ENCODE assay signal across 13 cellular contexts in genomic region chr3:65030847-65031463, GRCh38.
DNase-seq lines count a peak whose midpoint lies in the region; ATAC-seq and TF ChIP-seq lines count a peak whose summit lies in the region.
"Had no signal": no experiment of that assay in that cellular context is flagged by ENCODE, and none has a peak within 500 bp of the region (broad histone marks: within the 10 kb centered on the region; RNA-seq: fewer than 3 reads in every experiment).

No MANE protein-coding gene starts in this region.

- intact Hi-C loops in activated CD4-positive, alpha-beta T cell treated with anti-CD3 and anti-CD28 coated beads, Interleukin-2, amount 10 ng/mL, durations not matched to agents 24 days and 14 days (cut with micrococcal nuclease) = no loop called here

- H3K36me3 Mint-ChIP-seq in activated CD4-positive, alpha-beta T cell treated with anti-CD3 and anti-CD28 coated beads, Interleukin-2, amount 10 ng/mL, durations not matched to agents 24 days and 14 days (ENCODE audit: low read depth) = no peaks in the 10 kb centered on the region

- no peaks in the 10 kb centered on the region for H3K36me3 ChIP-seq in HEK293 (ENCODE audit: control insufficient read depth in 2 of 2, insufficient read depth in 1 of 2, low read length in 2 of 2)

- peaks cover 2% of the 10 kb centered on the region; the same call in 1 of the 2 replicates for H3K4me1 ChIP-seq in HEK293 (ENCODE audit: control insufficient read depth, insufficient read depth, low read length)

- peak overlapping the region; percentile 34 for H3K27ac ChIP-seq in HEK293 (ENCODE audit: extremely low read depth, low read depth, low read length)
- H3K27ac ChIP-seq: dorsolateral prefrontal cortex had no signal

- CTCF ChIA-PET in HEK293 (lab: Yijun Ruan, JAX) = interaction anchor here (1.1 kb wide), 1 partner anchor 10 kb away, joined by 4 read pairs; no protein-coding TSS in a partner anchor

- DNase-seq in A172 (ENCODE audit: low spot score) (peak; percentile 92), T1000 (lab: John Stamatoyannopoulos, UW) (peak; percentile 10), glomerular visceral epithelial cell (ENCODE audit: extremely low spot score) (peak; percentile 76), SIG-M5 treated with dmso at 0.1 percent for 504 hours (lab: John Stamatoyannopoulos, UW; ENCODE audit: unreplicated experiment) (no peak)
- no peak for DNase-seq in activated CD4-positive, alpha-beta T cell treated with anti-CD3 and anti-CD28 coated beads, Interleukin-2, amount 10 ng/mL, durations not matched to agents 24 days and 14 days
- DNase-seq: activated naive CD4-positive, alpha-beta T cell; dorsolateral prefrontal cortex; NCI-H2081 treated with DMSO at 0.1 percent for 48 hours; stimulated activated CD4-positive, alpha-beta T cell treated with anti-CD3 and anti-CD28 coated beads, Interleukin-2, amount 100 ng/mL, for 48 hours had no signal

- H3K4me1 Mint-ChIP-seq in activated CD4-positive, alpha-beta T cell treated with anti-CD3 and anti-CD28 coated beads, Interleukin-2, amount 10 ng/mL, durations not matched to agents 24 days and 14 days = peaks cover 2% of the 10 kb centered on the region

- ATAC-seq in GM18861 (IDR thresholded peaks at IDR 0.05; ENCODE audit: unreplicated experiment) = no peak
- no peak for ATAC-seq in GM19023 (IDR thresholded peaks at IDR 0.05; ENCODE audit: unreplicated experiment)

- H3K4me3 ChIP-seq in HEK293 (ENCODE audit: low read depth, low read length) = no peak overlapping the region
- H3K4me3 ChIP-seq: dorsolateral prefrontal cortex had no signal

- H3K9me3 ChIP-seq in HEK293 (ENCODE audit: control insufficient read depth, insufficient read depth, low read depth, low read length) = no peaks in the 10 kb centered on the region

- POLR2A ChIA-PET in HEK293 (lab: Yijun Ruan, JAX) = interaction anchor here (1.3 kb wide), 1 partner anchor 10 kb away, joined by 5 read pairs; no protein-coding TSS in a partner anchor

- no peak overlapping the region for H3K4me3 Mint-ChIP-seq in activated CD4-positive, alpha-beta T cell treated with anti-CD3 and anti-CD28 coated beads, Interleukin-2, amount 10 ng/mL, durations not matched to agents 24 days and 14 days
- H3K4me3 Mint-ChIP-seq: nephron had no signal

- no peak for TF ChIP-seq CTCF in HEK293 (tag by site-specific recombination; IDR thresholded peaks at IDR 0.05)

- peaks cover 4% of the 10 kb centered on the region for H3K9me3 Mint-ChIP-seq in activated CD4-positive, alpha-beta T cell treated with anti-CD3 and anti-CD28 coated beads, Interleukin-2, amount 10 ng/mL, durations not matched to agents 24 days and 14 days
- H3K9me3 Mint-ChIP-seq: nephron had no signal

- no peak overlapping the region for H3K27ac Mint-ChIP-seq in activated CD4-positive, alpha-beta T cell treated with anti-CD3 and anti-CD28 coated beads, Interleukin-2, amount 10 ng/mL, durations not matched to agents 24 days and 14 days
- H3K27ac Mint-ChIP-seq: nephron had no signal

- no peaks in the 10 kb centered on the region for H3K27me3 Mint-ChIP-seq in activated CD4-positive, alpha-beta T cell treated with anti-CD3 and anti-CD28 coated beads, Interleukin-2, amount 10 ng/mL, durations not matched to agents 24 days and 14 days

TF ChIP-seq in HEK293, 187 proteins besides CTCF, POLR2A, EP300 and RAD21 (continues in another document):
- no peak for TF ChIP-seq ZNF133 (tag by site-specific recombination; IDR thresholded peaks at IDR 0.05)
- no peak for TF ChIP-seq ZNF155 (tag by site-specific recombination; IDR thresholded peaks at IDR 0.05)
- TF ChIP-seq ZNF221 (tag by site-specific recombination; IDR thresholded peaks at IDR 0.05; ENCODE audit: borderline replicate concordance) = no peak
- TF ChIP-seq ZBTB17 (tag by site-specific recombination; IDR thresholded peaks at IDR 0.05) = no peak
- TF ChIP-seq ZNF362 (tag by site-specific recombination; IDR thresholded peaks at IDR 0.05) = no peak
- TF ChIP-seq ZXDB (tag by site-specific recombination; IDR thresholded peaks at IDR 0.05) = peak; percentile 80
- TF ChIP-seq SCRT1 (tag by site-specific recombination; IDR thresholded peaks at IDR 0.05; ENCODE audit: borderline replicate concordance) = no peak
- TF ChIP-seq ZNF629 (tag by site-specific recombination; IDR thresholded peaks at IDR 0.05) = peak; percentile 76
- no peak for TF ChIP-seq ZSCAN18 (tag by site-specific recombination; IDR thresholded peaks at IDR 0.05)
- TF ChIP-seq PBX3 (CRISPR knock-in tag; IDR thresholded peaks at IDR 0.05) = no peak
- TF ChIP-seq ZBTB6 (tag by site-specific recombination; IDR thresholded peaks at IDR 0.05) = no peak
- no peak for TF ChIP-seq ZBTB20 (tag by site-specific recombination; IDR thresholded peaks at IDR 0.05)
- TF ChIP-seq ZNF600 (tag by site-specific recombination; IDR thresholded peaks at IDR 0.05) = peak; percentile 44; the same call in 1 of the 2 replicates
- TF ChIP-seq ZNF112 (tag by site-specific recombination; IDR thresholded peaks at IDR 0.05) = no peak
- TF ChIP-seq ZNF830 (tag by site-specific recombination; IDR thresholded peaks at IDR 0.05; ENCODE audit: low read depth) = no peak
- no peak for TF ChIP-seq ZNF544 (tag by site-specific recombination; IDR thresholded peaks at IDR 0.05)
- TF ChIP-seq EGR2 (tag by site-specific recombination; IDR thresholded peaks at IDR 0.05; ENCODE audit: low read depth) = no peak
- TF ChIP-seq KLF16 (tag by site-specific recombination; IDR thresholded peaks at IDR 0.05) = no peak
- TF ChIP-seq ZNF449 (tag by site-specific recombination; IDR thresholded peaks at IDR 0.05) = no peak
- TF ChIP-seq REPIN1 (tag by site-specific recombination; IDR thresholded peaks at IDR 0.05; ENCODE audit: low read depth) = no peak
- TF ChIP-seq ZNF658 (tag by site-specific recombination; IDR thresholded peaks at IDR 0.05) = no peak

Comparison
In these comparisons a context has a peak if more than half of its experiments do, and no peak if none do; other contexts are left out.
1. DNase-seq: peak in A172 (single experiment), T1000 (single experiment) and glomerular visceral epithelial cell (single experiment); none in SIG-M5 treated with dmso at 0.1 percent for 504 hours (single experiment) and activated CD4-positive, alpha-beta T cell treated with anti-CD3 and anti-CD28 coated beads, Interleukin-2, amount 10 ng/mL, durations not matched to agents 24 days and 14 days (single experiment).